ENCODE assay signal across 25 cellular contexts in the genomic region with DNA sequence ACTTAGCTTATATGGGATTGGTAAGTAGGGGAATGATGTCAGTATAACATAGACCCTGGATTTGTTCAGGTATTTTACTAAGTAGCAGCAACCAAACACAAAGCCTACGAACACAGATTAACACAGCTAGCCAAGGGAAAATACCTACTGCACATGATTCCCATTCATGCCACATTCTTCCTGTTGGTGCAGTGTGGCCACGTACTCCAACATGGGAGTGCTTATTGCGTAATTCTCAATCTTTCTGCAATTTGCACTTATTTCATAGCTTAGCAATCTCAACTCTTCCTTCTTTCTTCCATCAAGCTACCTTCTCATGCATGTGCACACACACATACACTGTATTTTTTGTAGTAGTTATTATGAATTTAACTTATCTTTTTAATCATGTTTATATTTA.
DNase-seq lines count a peak whose midpoint lies in the region; ATAC-seq and TF ChIP-seq lines count a peak whose summit lies in the region.
"Had no signal": no experiment of that assay in that cellular context is flagged by ENCODE, and none has a peak within 500 bp of the region (broad histone marks: within the 10 kb centered on the region; RNA-seq: fewer than 3 reads in every experiment).

No MANE protein-coding gene starts in this region.

- H3K4me1 ChIP-seq in IMR-90 (ENCODE audit: control insufficient read depth, insufficient read depth, low read length) (no peaks in the 10 kb centered on the region), mesenchymal stem cell (ENCODE audit: control insufficient read depth, insufficient read depth, low read depth, low read length) (no peaks in the 10 kb centered on the region), smooth muscle cell (ENCODE audit: low read depth) (no peaks in the 10 kb centered on the region)
- H3K4me1 ChIP-seq: ascending aorta, esophagus squamous epithelium, SJSA1 had no signal

- no peak overlapping the region for H2BK5ac ChIP-seq in IMR-90 (ENCODE audit: low read depth, low read length, poor library complexity, severe bottlenecking)
- no peak overlapping the region for H2BK5ac ChIP-seq in mesenchymal stem cell (ENCODE audit: low read depth, low read length, poor library complexity, severe bottlenecking)

- no peaks in the 10 kb centered on the region for H3K9me3 ChIP-seq in IMR-90 (ENCODE audit: control insufficient read depth, insufficient read depth, low read length)
- no peaks in the 10 kb centered on the region for H3K9me3 ChIP-seq in mesenchymal stem cell (ENCODE audit: control insufficient read depth, low read length)
- H3K9me3 ChIP-seq in smooth muscle cell (replicated peaks; ENCODE audit: low read depth), result no peaks in the 10 kb centered on the region
- H3K9me3 ChIP-seq: ascending aorta, esophagus squamous epithelium, neutrophil, SJSA1, thoracic aorta had no signal

- TF ChIP-seq RAD21 in IMR-90 (IDR thresholded peaks at IDR 0.05; ENCODE audit: low read length), result no peak

- H4K5ac ChIP-seq in IMR-90 (ENCODE audit: low read depth, low read length), result no peak overlapping the region

- no peak overlapping the region for H3K9ac ChIP-seq in IMR-90 (ENCODE audit: low read depth, low read length)
- H3K9ac ChIP-seq in mesenchymal stem cell (ENCODE audit: low read length), result no peak overlapping the region
- no peak overlapping the region for H3K9ac ChIP-seq in smooth muscle cell (ENCODE audit: low read depth)

- no peak overlapping the region for H3K4me3 ChIP-seq in IMR-90 (ENCODE audit: insufficient read depth, low read depth, low read length)
- no peak overlapping the region for H3K4me3 ChIP-seq in mesenchymal stem cell (ENCODE audit: insufficient read depth in 1 of 2, low read depth in 1 of 2, low read length in 2 of 2)
- no peak overlapping the region for H3K4me3 ChIP-seq in smooth muscle cell
- H3K4me3 ChIP-seq: ascending aorta, coronary artery, esophagus squamous epithelium, SJSA1, skin epidermis, thoracic aorta had no signal

- H4K20me1 ChIP-seq in IMR-90 (ENCODE audit: insufficient read depth, low read length) (no peaks in the 10 kb centered on the region), smooth muscle cell (ENCODE audit: low read depth) (no peaks in the 10 kb centered on the region)

- H3K79me2 ChIP-seq in smooth muscle cell (ENCODE audit: low read depth), result no peaks in the 10 kb centered on the region

- no peak for TF ChIP-seq POLR2A in IMR-90 (IDR thresholded peaks at IDR 0.05; ENCODE audit: low read depth, low read length)

- no peak overlapping the region for H2AK5ac ChIP-seq in IMR-90 (ENCODE audit: low read depth, low read length)
- no peak overlapping the region for H2AK5ac ChIP-seq in mesenchymal stem cell (ENCODE audit: low read length, severe bottlenecking)

- no TSS peak for BruUV-seq in IMR-90 (replicated peaks; lab: Mats Ljungman, UMichigan)

- H3F3A ChIP-seq in smooth muscle cell (ENCODE audit: low read depth), result no peaks in the 10 kb centered on the region

- H3K4ac ChIP-seq in IMR-90 (ENCODE audit: low read depth, low read length) (no peak overlapping the region), mesenchymal stem cell (ENCODE audit: low read depth in 1 of 2, low read length in 2 of 2) (peak overlapping the region in 1 of 2 experiments; percentile 37)

- in situ Hi-C loops in IMR-90 (cut with MboI; ENCODE audit: low sequenced_read_pairs) (no loop called here), SK-MEL-5 (cut with HindIII; ENCODE audit: low pct_unique_long_range_greater_than_20kb, low sequenced_read_pairs) (no loop called here)

- no peak overlapping the region for H3K27ac ChIP-seq in IMR-90 (ENCODE audit: insufficient read depth, low read length)
- no peak overlapping the region for H3K27ac ChIP-seq in mesenchymal stem cell (ENCODE audit: low read length, poor library complexity, severe bottlenecking)
- no peak overlapping the region for H3K27ac ChIP-seq in smooth muscle cell (ENCODE audit: low read depth)
- H3K27ac ChIP-seq: ascending aorta, coronary artery, esophagus squamous epithelium, neutrophil, SJSA1, skin epidermis, thoracic aorta had no signal

- H3K14ac ChIP-seq in IMR-90 (replicated peaks; ENCODE audit: low read depth, low read length), result no peak overlapping the region
- H3K14ac ChIP-seq in mesenchymal stem cell (ENCODE audit: low read length in 2 of 2), result no peak overlapping the region

- no peak for TF ChIP-seq CTCF in IMR-90 (conservative IDR thresholded peaks at IDR 0.05; ENCODE audit: low read depth, low read length)
- TF ChIP-seq CTCF in smooth muscle cell (IDR thresholded peaks at IDR 0.05; ENCODE audit: borderline replicate concordance, insufficient read depth, poor library complexity, severe bottlenecking), result no peak

- H3K79me1 ChIP-seq in IMR-90 (ENCODE audit: low read depth in 1 of 2, low read length in 2 of 2), result no peaks in the 10 kb centered on the region
- H3K79me1 ChIP-seq in mesenchymal stem cell (replicated peaks; ENCODE audit: low read length, poor library complexity, severe bottlenecking), result no peaks in the 10 kb centered on the region

- DNase-seq in COLO829 (ENCODE audit: low spot score) (peak; percentile 3), IMR-90 (no peak), SK-MEL-5 (ENCODE audit: low read depth, low spot score) (peak; percentile 22), mesenchymal stem cell (no peak), NCI-H510A treated with DMSO at 0.1 percent for 48 hours (lab: John Stamatoyannopoulos, UW) (no peak), smooth muscle cell (lab: John Stamatoyannopoulos, UW; ENCODE audit: unreplicated experiment) (no peak)
- no peak for DNase-seq in activated naive CD4-positive, alpha-beta T cell treated with Interleukin-2 at 50 U/mL for 16 hours
- DNase-seq: ACHN; activated CD8-positive, alpha-beta T cell treated with anti-CD3 and anti-CD28 coated beads for 36 hours; activated naive CD8-positive, alpha-beta T cell treated with anti-CD3 and anti-CD28 coated beads for 36 hours; DMS79; esophagus squamous epithelium; GF-D8; NCI-H1105; NCI-H1930; NCI-H526; T-helper 1 cell had no signal

- CTCF ChIA-PET in IMR-90 (lab: Yijun Ruan, JAX), result no interaction called here

- POLR2A ChIA-PET in IMR-90 (lab: Charles Lee; ENCODE audit: unreplicated experiment), result no interaction called here

- H2AK9ac ChIP-seq in IMR-90 (replicated peaks; ENCODE audit: low read depth, low read length, poor library complexity), result no peak overlapping the region

- H4K8ac ChIP-seq in IMR-90 (ENCODE audit: low read depth in 2 of 2, low read length in 2 of 2) (no peak overlapping the region), mesenchymal stem cell (ENCODE audit: low read length) (no peak overlapping the region)

- H2AFZ ChIP-seq in IMR-90 (replicated peaks; ENCODE audit: low read length, poor library complexity) (no peak overlapping the region), mesenchymal stem cell (ENCODE audit: low read depth, low read length) (peak overlapping the region; percentile 76), smooth muscle cell (ENCODE audit: low read depth) (no peak overlapping the region)

- H3K4me2 ChIP-seq in IMR-90 (ENCODE audit: low read depth, low read length) (no peak overlapping the region), mesenchymal stem cell (ENCODE audit: low read length, poor library complexity, severe bottlenecking) (no peak overlapping the region), smooth muscle cell (no peak overlapping the region)

- H3K56ac ChIP-seq in IMR-90 (ENCODE audit: extremely low read depth, insufficient read depth, low read length), result no peak overlapping the region

- WGBS in IMR-90 (ENCODE audit: extremely low coverage in 2 of 2, insufficient read length in 1 of 2), 2 experiments, result 58% methylated on average over 2 of the region's 3 CpGs; no CpG with 5 or more reads in 1 of the 2 experiments
- WGBS in mesenchymal stem cell, result 75% methylated on average over 3 of the region's 3 CpGs
- 75% methylated on average over 3 of the region's 3 CpGs for WGBS in smooth muscle cell (ENCODE audit: low lambda C conversion rate)

- H3K36me3 ChIP-seq in IMR-90 (ENCODE audit: control insufficient read depth, insufficient read depth, low read length) (no peaks in the 10 kb centered on the region), mesenchymal stem cell (ENCODE audit: control insufficient read depth in 1 of 2, insufficient read depth in 2 of 2, low read depth in 1 of 2, low read length in 2 of 2) (no peaks in the 10 kb centered on the region), smooth muscle cell (ENCODE audit: low read depth) (no peaks in the 10 kb centered on the region)
- H3K36me3 ChIP-seq: ascending aorta, esophagus squamous epithelium, neutrophil, SJSA1, thoracic aorta had no signal

- H2BK20ac ChIP-seq in IMR-90 (ENCODE audit: low read depth, low read length), result no peak overlapping the region

- ATAC-seq in IMR-90 (ENCODE audit: low read depth) (no peak), HG03159 (IDR thresholded peaks at IDR 0.05; ENCODE audit: unreplicated experiment) (no peak)
- ATAC-seq: activated CD4-positive, CD25-positive, alpha-beta regulatory T cell treated with anti-CD3 and anti-CD28 coated beads, Interleukin-2, amount 50 U/mL, for 24 hours; activated CD8-positive, alpha-beta T cell treated with anti-CD3 and anti-CD28 coated beads for 36 hours had no signal

- no peak overlapping the region for H3K18ac ChIP-seq in IMR-90 (ENCODE audit: low read depth, low read length)
- H3K18ac ChIP-seq in mesenchymal stem cell (ENCODE audit: low read depth in 1 of 2, low read length in 2 of 2), result no peak overlapping the region

- intact Hi-C loops in IMR-90 (cut with micrococcal nuclease), result no loop called here

- H3K27me3 ChIP-seq in IMR-90 (ENCODE audit: control insufficient read depth, insufficient read depth, low read length), result no peaks in the 10 kb centered on the region
- no peaks in the 10 kb centered on the region for H3K27me3 ChIP-seq in mesenchymal stem cell (ENCODE audit: control insufficient read depth in 1 of 2, insufficient read depth in 1 of 2, low read length in 2 of 2)
- no peaks in the 10 kb centered on the region for H3K27me3 ChIP-seq in smooth muscle cell (ENCODE audit: low read depth)
- H3K27me3 ChIP-seq: ascending aorta, esophagus squamous epithelium, SJSA1 had no signal

- dilution Hi-C loops in IMR-90 (cut with HindIII; ENCODE audit: low sequenced_read_pairs, unreplicated experiment), result no loop called here

- no peak overlapping the region for H2BK15ac ChIP-seq in IMR-90 (ENCODE audit: low read depth, low read length)
- H2BK15ac ChIP-seq in mesenchymal stem cell (ENCODE audit: low read depth, poor library complexity, severe bottlenecking), result no peak overlapping the region

- H3K9me1 ChIP-seq in IMR-90 (ENCODE audit: insufficient read depth, low read length), result no peaks in the 10 kb centered on the region

- H2BK12ac ChIP-seq in mesenchymal stem cell (ENCODE audit: low read length in 2 of 2), result no peak overlapping the region

- H4K91ac ChIP-seq in IMR-90 (ENCODE audit: insufficient read depth, low read depth, low read length), result no peak overlapping the region
- no peak overlapping the region for H4K91ac ChIP-seq in mesenchymal stem cell (ENCODE audit: low read length)

- H3K23ac ChIP-seq in IMR-90 (ENCODE audit: low read depth, low read length) (no peak overlapping the region), mesenchymal stem cell (ENCODE audit: low read length in 2 of 2) (no peak overlapping the region)

- H2BK120ac ChIP-seq in IMR-90 (ENCODE audit: low read depth, low read length), result no peak overlapping the region
- H2BK120ac ChIP-seq in mesenchymal stem cell (ENCODE audit: low read depth, low read length), result no peak overlapping the region

TF ChIP-seq in IMR-90, 13 proteins besides CTCF, POLR2A, EP300 and RAD21 (continues in another document):
- TF ChIP-seq CEBPB (IDR thresholded peaks at IDR 0.05; ENCODE audit: low read depth, low read length) (peak; percentile 80), BHLHE40 (IDR thresholded peaks at IDR 0.05; ENCODE audit: low read depth, low read length) (no peak)

Comparison
In these comparisons a context has a peak if more than half of its experiments do, and no peak if none do; other contexts are left out.
1. DNase-seq: peak in COLO829 (single experiment) and SK-MEL-5 (single experiment); none in IMR-90 (single experiment), mesenchymal stem cell (single experiment), NCI-H510A treated with DMSO at 0.1 percent for 48 hours (single experiment), smooth muscle cell (single experiment) and activated naive CD4-positive, alpha-beta T cell treated with Interleukin-2 at 50 U/mL for 16 hours (single experiment).